19 cellular contexts compared by ENCODE assay signal in genomic region chr11:13388741-13389140, GRCh38.
"Had no signal": no experiment of that assay in that cellular context is flagged by ENCODE, and none has a peak within 500 bp of the region (broad histone marks: within the 10 kb centered on the region; RNA-seq: fewer than 3 reads in every experiment).

No MANE protein-coding gene starts in this region.

- H3K9me3 ChIP-seq: body of pancreas, heart left ventricle, left ventricle myocardium inferior, upper lobe of right lung had no signal

- H3K27ac Mint-ChIP-seq: activated naive CD8-positive, alpha-beta T cell treated with anti-CD3 and anti-CD28 coated beads, Interleukin-2, amount 10 ng/mL, durations not matched to agents 7 days and 5 days; T-helper 1 cell treated with Interleukin-12 subunit alpha and Interleukin-12 subunit beta and Interleukin-4 antibody, amounts not matched to agents 30 μg/mL and 1 μg/mL, for 36 hours had no signal

- DNase-seq: activated CD4-positive, alpha-beta T cell treated with anti-CD3 and anti-CD28 coated beads, Interleukin-2, amount 50 U/mL, for 4 hours; activated CD4-positive, CD25-positive, alpha-beta regulatory T cell treated with anti-CD3 and anti-CD28 coated beads, Interleukin-2, amount 50 U/mL, for 72 hours; activated effector memory CD4-positive, alpha-beta T cell treated with Interleukin-2 at 50 U/mL for 16 hours; activated naive CD8-positive, alpha-beta T cell treated with anti-CD3 and anti-CD28 coated beads, Interleukin-2, amount 10 ng/mL, durations not matched to agents 7 days and 5 days; activated T-cell treated with anti-CD3 and anti-CD28 coated beads for 4 hours; body of pancreas; caudate nucleus; heart left ventricle; kidney glomerular epithelial cell; left ventricle myocardium inferior; mammary epithelial cell; midbrain; naive B cell; stimulated activated CD4-positive, alpha-beta T cell treated with anti-CD3 and anti-CD28 coated beads, Interleukin-4, amount 100 ng/mL, for 24 hours; stimulated activated naive B cell treated with anti-CD40 and anti-IgM and Interleukin-4, amounts not matched to agents 10 μg/mL and 1 μg/mL and 100 μg/mL, for 72 hours; upper lobe of right lung had no signal

- H3K4me1 Mint-ChIP-seq: activated naive CD8-positive, alpha-beta T cell treated with anti-CD3 and anti-CD28 coated beads, Interleukin-2, amount 10 ng/mL, durations not matched to agents 7 days and 5 days had no signal

- FAIRE-seq: frontal cortex had no signal

- H3K9me3 Mint-ChIP-seq: activated naive CD8-positive, alpha-beta T cell treated with anti-CD3 and anti-CD28 coated beads, Interleukin-2, amount 10 ng/mL, durations not matched to agents 7 days and 5 days; naive B cell; stimulated activated naive B cell treated with anti-CD40 and anti-IgM and Interleukin-4, amounts not matched to agents 10 μg/mL and 1 μg/mL and 100 μg/mL, for 72 hours; T-helper 1 cell treated with Interleukin-12 subunit alpha and Interleukin-12 subunit beta and Interleukin-4 antibody, amounts not matched to agents 30 μg/mL and 1 μg/mL, for 36 hours had no signal

- H3K27me3 Mint-ChIP-seq: activated naive CD8-positive, alpha-beta T cell treated with anti-CD3 and anti-CD28 coated beads, Interleukin-2, amount 10 ng/mL, durations not matched to agents 7 days and 5 days; naive B cell; stimulated activated naive B cell treated with anti-CD40 and anti-IgM and Interleukin-4, amounts not matched to agents 10 μg/mL and 1 μg/mL and 100 μg/mL, for 72 hours had no signal

- H3K4me3 Mint-ChIP-seq: activated naive CD8-positive, alpha-beta T cell treated with anti-CD3 and anti-CD28 coated beads, Interleukin-2, amount 10 ng/mL, durations not matched to agents 7 days and 5 days; naive B cell; stimulated activated naive B cell treated with anti-CD40 and anti-IgM and Interleukin-4, amounts not matched to agents 10 μg/mL and 1 μg/mL and 100 μg/mL, for 72 hours; T-helper 1 cell treated with Interleukin-12 subunit alpha and Interleukin-12 subunit beta and Interleukin-4 antibody, amounts not matched to agents 30 μg/mL and 1 μg/mL, for 36 hours had no signal

- ATAC-seq: body of pancreas; heart left ventricle; sciatic nerve; stimulated activated naive B cell treated with anti-CD40 and anti-IgM and Interleukin-4, amounts not matched to agents 10 μg/mL and 1 μg/mL and 100 μg/mL, for 72 hours; upper lobe of right lung had no signal
